ENCODE assay signal across 7 cellular contexts in the genomic region with DNA sequence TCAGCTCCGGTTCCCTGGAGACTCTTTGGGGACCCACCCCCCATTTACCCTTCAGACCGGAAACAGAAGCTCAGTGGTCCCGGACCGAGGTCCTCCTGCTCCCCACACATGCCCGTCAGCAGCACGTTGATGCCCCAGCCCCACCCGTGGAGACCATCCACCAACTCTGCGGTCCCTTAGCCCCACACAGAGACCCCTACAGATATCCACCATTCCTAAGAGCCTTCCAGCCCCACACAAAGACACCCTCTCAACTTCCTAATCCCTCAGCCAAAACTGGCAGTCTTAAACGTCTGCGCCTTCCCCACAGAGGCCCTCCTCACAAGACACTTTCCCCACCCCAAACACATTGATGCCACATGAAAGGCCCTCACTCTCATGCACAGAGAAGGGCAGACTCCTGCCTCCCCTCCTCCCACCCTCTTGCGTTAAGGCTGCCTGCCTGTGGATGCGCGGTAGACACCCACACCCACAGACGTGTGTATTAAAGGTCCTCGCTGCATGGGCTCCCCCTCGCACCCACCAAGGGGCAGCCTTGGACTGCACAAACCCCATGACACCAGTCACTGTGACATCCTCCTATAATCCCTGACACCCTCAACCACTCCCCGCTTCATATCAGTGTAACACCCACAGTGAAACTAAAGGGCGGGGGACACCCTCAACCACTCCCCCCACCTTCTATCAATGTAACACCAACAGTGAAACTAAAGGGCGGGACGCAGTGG. TPM values are rescaled to one million over a fixed set of nuclear protein-coding genes. Genes with fewer than 3 reads are reported as not detected.
A peak's percentile ranks its signal among the peaks of the same experiment; 100 is the strongest.
DNase-seq lines count a peak whose midpoint lies in the region; ATAC-seq and TF ChIP-seq lines count a peak whose summit lies in the region.

No MANE protein-coding gene starts in this region.

- H2BK120ac ChIP-seq in neuronal stem cell (ENCODE audit: low read depth, low read length) = no peak overlapping the region

- no peak overlapping the region for H3K4ac ChIP-seq in neuronal stem cell (ENCODE audit: low read length)

- TF ChIP-seq CTCF in fibroblast of mammary gland (conservative IDR thresholded peaks at IDR 0.05; ENCODE audit: control insufficient read depth, insufficient read depth, low read depth, low read length) = peak; percentile 1
- TF ChIP-seq CTCF in GM13977 (IDR thresholded peaks at IDR 0.05; ENCODE audit: extremely low read depth, insufficient read depth, missing control alignments) = no peak

- H3K4me1 ChIP-seq in neuronal stem cell (ENCODE audit: control insufficient read depth in 2 of 2, insufficient read depth in 1 of 2, low read depth in 1 of 2, low read length in 2 of 2) = peaks cover 9 to 10% of the 10 kb centered on the region in 2 donors

- H3K4me3 ChIP-seq in fibroblast of mammary gland (ENCODE audit: control insufficient read depth, low read depth, low read length) (peak overlapping the region; percentile 91), neuronal stem cell (ENCODE audit: low read length in 2 of 2) (peak overlapping the region; percentile 52 to 82)

- H3K14ac ChIP-seq in neuronal stem cell (ENCODE audit: low read length) = no peak overlapping the region

- no peak overlapping the region for H4K91ac ChIP-seq in neuronal stem cell (ENCODE audit: low read depth, low read length, poor library complexity)

- no peak overlapping the region for H3K23ac ChIP-seq in neuronal stem cell (ENCODE audit: low read depth, low read length, poor library complexity)

- H3K9ac ChIP-seq in neuronal stem cell (ENCODE audit: low read depth, low read length, poor library complexity) = peak overlapping the region; percentile 65

- in situ Hi-C loops in GM13977 (cut with MboI; ENCODE audit: low pct_unique_long_range_greater_than_20kb, low sequenced_read_pairs, unreplicated experiment) = no loop called here

- H3K36me3 ChIP-seq in neuronal stem cell (replicated peaks in 1 of 2; ENCODE audit: control insufficient read depth in 2 of 2, insufficient read depth in 2 of 2, low read length in 2 of 2) = peaks cover 3 to 9% of the 10 kb centered on the region in 2 donors

- H3K27ac ChIP-seq in neuronal stem cell (replicated peaks; ENCODE audit: low read length) = peak overlapping the region; percentile 17

- H3K27me3 ChIP-seq in neuronal stem cell (ENCODE audit: control insufficient read depth in 3 of 3, insufficient read depth in 3 of 3, low read depth in 1 of 3, low read length in 3 of 3) = no peaks in the 10 kb centered on the region

- H4K8ac ChIP-seq in neuronal stem cell (ENCODE audit: low read depth, low read length) = no peak overlapping the region

- peak overlapping the region; percentile 80 for H2AFZ ChIP-seq in neuronal stem cell (ENCODE audit: low read length)

- no peak overlapping the region for H2BK5ac ChIP-seq in neuronal stem cell (ENCODE audit: low read length)

- peak overlapping the region; percentile 67 for H3K4me2 ChIP-seq in neuronal stem cell (ENCODE audit: insufficient read depth, low read length, poor library complexity, severe bottlenecking)

- no peak overlapping the region for H2BK15ac ChIP-seq in neuronal stem cell (ENCODE audit: low read length)

- ATAC-seq in GM21447 (IDR thresholded peaks at IDR 0.05; ENCODE audit: unreplicated experiment) = peak; percentile 12

- WGBS in neuronal stem cell (ENCODE audit: extremely low coverage in 2 of 2, insufficient read length in 2 of 2, insufficient replicate concordance in 1 of 2), 2 donors = no CpG with 5 or more reads among the region's 20 CpGs

- H3K18ac ChIP-seq in neuronal stem cell (ENCODE audit: low read length) = no peak overlapping the region

- H2AK5ac ChIP-seq in neuronal stem cell (ENCODE audit: low read depth, low read length) = no peak overlapping the region

- DNase-seq in MV-4-11 (lab: John Stamatoyannopoulos, UW) (peak; percentile 59), fibroblast of mammary gland (ENCODE audit: low read depth) (peak; percentile 35), neuronal stem cell (ENCODE audit: low spot score) (peak; percentile 31), GM13977 (ENCODE audit: low spot score) (no peak), GM19238 (ENCODE audit: insufficient read length, low spot score) (no peak)
- peak; percentile 63 to 67 for DNase-seq in activated T-cell treated with anti-CD3 and anti-CD28 coated beads, Interleukin-2, amount 50 U/mL, for 48 hours

- H2BK12ac ChIP-seq in neuronal stem cell (ENCODE audit: low read length) = no peak overlapping the region

- peaks cover 0 to 5% of the 10 kb centered on the region in 2 donors for H3K9me3 ChIP-seq in neuronal stem cell (replicated peaks in 1 of 2; ENCODE audit: control insufficient read depth in 2 of 2, insufficient read depth in 1 of 2, low read depth in 1 of 2, low read length in 2 of 2)

- no peaks in the 10 kb centered on the region for H3K79me1 ChIP-seq in neuronal stem cell (ENCODE audit: low read depth, low read length)

RNA-seq across cellular contexts. Expression of a gene that starts 34.9 kb away (rescaled TPM):
- polyA plus RNA-seq in neuronal stem cell (2013, experiment 1 of 2) = 16.8 TPM
- 18.1 TPM for polyA plus RNA-seq in neuronal stem cell (2013, experiment 2 of 2)

RNA-seq across cellular contexts. Expression of a gene that starts 58.2 kb away (rescaled TPM):
- polyA plus RNA-seq in neuronal stem cell (2013, experiment 1 of 2) = 7.7 TPM
- polyA plus RNA-seq in neuronal stem cell (2013, experiment 2 of 2) = 6.5 TPM

Comparison
In these comparisons a context has a peak if more than half of its experiments do, and no peak if none do; other contexts are left out.
1. DNase-seq: peak in MV-4-11 (single experiment), activated T-cell treated with anti-CD3 and anti-CD28 coated beads, Interleukin-2, amount 50 U/mL, for 48 hours (2 of 2), fibroblast of mammary gland (single experiment) and neuronal stem cell (single experiment); none in GM13977 (single experiment) and GM19238 (single experiment).